Comparison of ENCODE assay signal across 8 cellular contexts in the genomic region with DNA sequence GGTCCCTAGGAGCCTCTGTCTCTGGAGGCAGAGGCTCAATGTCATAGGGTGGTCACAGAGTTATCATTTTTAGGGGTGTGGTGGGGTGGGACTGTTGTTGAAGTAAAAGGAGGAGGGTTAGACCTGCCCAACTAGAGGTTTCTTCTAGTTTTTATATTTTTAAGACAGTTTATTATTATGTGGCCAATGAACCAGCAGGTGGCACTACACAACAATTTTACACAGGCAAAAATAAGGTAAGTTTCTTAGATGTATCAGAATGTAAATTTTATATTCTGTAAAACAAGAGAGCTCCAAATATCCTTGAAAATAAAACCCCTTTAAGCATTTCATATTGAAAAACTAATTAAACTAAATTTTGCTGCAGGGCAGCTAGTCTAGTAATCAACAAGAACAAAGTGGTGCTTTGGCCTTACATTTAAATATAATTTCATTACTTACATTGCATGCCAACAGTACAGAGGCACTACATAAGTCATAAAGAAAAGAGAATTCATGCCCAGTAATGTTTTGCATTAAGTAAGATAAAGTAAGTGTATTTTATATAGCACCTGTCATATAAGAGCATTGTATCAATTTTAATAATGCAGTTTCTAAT. TPM values are rescaled to one million over a fixed set of nuclear protein-coding genes. Genes with fewer than 3 reads are reported as not detected.
DNase-seq lines count a peak whose midpoint lies in the region; ATAC-seq, FAIRE-seq and TF ChIP-seq lines count a peak whose summit lies in the region.

No MANE protein-coding gene starts in this region.

- no peaks in the 10 kb centered on the region for H3K79me2 ChIP-seq in K562 (ENCODE audit: control insufficient read depth, insufficient read depth, low read length)

- peak; percentile 64 to 79 for TF ChIP-seq RAD21 in K562 (CRISPR knock-in tag; conservative IDR thresholded peaks at IDR 0.05 in 1 of 2, IDR thresholded peaks at IDR 0.05 in 1 of 2)

- POLR2A ChIA-PET in K562 (lab: Yijun Ruan, JAX): no interaction called here

- H3K27me3 ChIP-seq in K562 (ENCODE audit: control insufficient read depth in 2 of 2, insufficient read depth in 2 of 2, low read length in 2 of 2) (peaks cover 0 to 4% of the 10 kb centered on the region in 2 experiments; a peak in 1 of 5 replicates), transverse colon (no peaks in the 10 kb centered on the region)

- no peaks in the 10 kb centered on the region for H3K9me3 ChIP-seq in K562 (replicated peaks; ENCODE audit: control insufficient read depth, insufficient read depth, low read depth, low read length)
- H3K9me3 ChIP-seq in transverse colon: no peaks in the 10 kb centered on the region

- no peaks in the 10 kb centered on the region for H3K9me1 ChIP-seq in K562 (ENCODE audit: control insufficient read depth, insufficient read depth, low read length)

- no peaks in the 10 kb centered on the region for H3K36me3 ChIP-seq in K562 (ENCODE audit: control insufficient read depth, insufficient read depth, low read length)
- peaks cover 0 to 4% (median 0%) of the 10 kb centered on the region in 4 donors for H3K36me3 ChIP-seq in transverse colon

- intact Hi-C loops in K562 (cut with micrococcal nuclease): loop anchor here (1.0 kb wide), 1 partner anchor 1288 kb away; no protein-coding TSS in a partner anchor
- intact Hi-C loops in transverse colon (cut with DNase I; ENCODE audit: low total_unique reads): no loop called here

- TF ChIP-seq EP300 in K562 (IDR thresholded peaks at IDR 0.05; ENCODE audit: low read length) (no peak), transverse colon (IDR thresholded peaks at IDR 0.05; ENCODE audit: low read depth) (no peak)

- ATAC-seq in GM18907 (IDR thresholded peaks at IDR 0.05; ENCODE audit: unreplicated experiment): peak; percentile 53
- ATAC-seq in K562: peak; percentile 44; the same call in 2 of the 3 replicates

- H3K4me1 ChIP-seq in K562 (replicated peaks in 1 of 2; ENCODE audit: control insufficient read depth in 2 of 2, insufficient read depth in 2 of 2, low read length in 2 of 2) (no peaks in the 10 kb centered on the region; a peak in 1 of 5 replicates), transverse colon (no peaks in the 10 kb centered on the region)

- no peak overlapping the region for H3K4me2 ChIP-seq in K562 (ENCODE audit: insufficient read depth, low read length)

- H3K4me3 ChIP-seq in K562 (no peak overlapping the region), transverse colon (no peak overlapping the region)

- no peaks in the 10 kb centered on the region for H4K20me1 ChIP-seq in K562 (replicated peaks; ENCODE audit: control insufficient read depth, insufficient read depth, low read length)

- TF ChIP-seq CTCF in K562 (IDR thresholded peaks at IDR 0.05 in 2 of 3, conservative IDR thresholded peaks at IDR 0.05 in 1 of 3; ENCODE audit: insufficient read depth in 2 of 3, low read depth in 1 of 3, low read length in 3 of 3) (peak; percentile 26 to 73 (median 42); a peak in 3 of 6 replicates), transverse colon (IDR thresholded peaks at IDR 0.05) (peak; percentile 47 to 66 (median 50))

- no peak for TF ChIP-seq POLR2A in K562 (conservative IDR thresholded peaks at IDR 0.05)
- no peak for TF ChIP-seq POLR2A in transverse colon (IDR thresholded peaks at IDR 0.05)

- BruUV-seq in K562 (replicated peaks; lab: Mats Ljungman, UMichigan): no TSS peak

- no peak overlapping the region for H2AFZ ChIP-seq in K562 (ENCODE audit: low read depth, low read length)

- no peak overlapping the region for H3K9ac ChIP-seq in K562 (ENCODE audit: insufficient read depth in 1 of 2, low read depth in 2 of 2, low read length in 2 of 2)

- in situ Hi-C loops in K562 (cut with MboI) (loop anchor here (10.0 kb wide), 1 partner anchor 1285 kb away; no protein-coding TSS in a partner anchor), transverse colon (cut with MboI; ENCODE audit: low pct_ligation_motif_present in 1 of 4, low pct_unique_long_range_greater_than_20kb in 1 of 4, low sequenced_read_pairs in 3 of 4) (no loop called here)

- peak; percentile 15 for DNase-seq in COLO829 (ENCODE audit: low spot score)
- peak; percentile 41 for DNase-seq in NCI-H2196 treated with DMSO at 0.1 percent for 48 hours (lab: John Stamatoyannopoulos, UW; ENCODE audit: unreplicated experiment)
- DNase-seq in K562 (ENCODE audit: extremely low read depth in 1 of 4, low spot score in 3 of 4): peak; percentile 23 to 49 (median 26)
- peak; percentile 70 for DNase-seq in left kidney (ENCODE audit: low read depth, low spot score)
- no peak for DNase-seq in transverse colon
- DNase-seq in KG1 (lab: John Stamatoyannopoulos, UW): no peak
- DNase-seq in activated CD8-positive, alpha-beta memory T cell treated with anti-CD3 and anti-CD28 coated beads for 24 hours: no peak

- no peak overlapping the region for H3K27ac ChIP-seq in K562 (ENCODE audit: extremely low read depth, low read depth, low read length)
- no peak overlapping the region for H3K27ac ChIP-seq in transverse colon

- CTCF ChIA-PET in K562 (lab: Yijun Ruan, JAX; ENCODE audit: low intra/inter-chr PET ratio): interaction anchor here (0.6 to 4.2 kb wide), 4 partner anchors 1287 to 1725 kb away, joined by 3 to 36 read pairs (median 6); no protein-coding TSS in a partner anchor

- peak; percentile 57 for FAIRE-seq in K562 (lab: Jason Lieb, UNC)

TF ChIP-seq in K562, 482 proteins besides CTCF, POLR2A, EP300 and RAD21 (continues in another document):
- TF ChIP-seq HOXB6 (CRISPR knock-in tag; IDR thresholded peaks at IDR 0.05; ENCODE audit: borderline replicate concordance): no peak
- no peak for TF ChIP-seq CAMTA2 (CRISPR knock-in tag; conservative IDR thresholded peaks at IDR 0.05)
- no peak for TF ChIP-seq DNMT1 (IDR thresholded peaks at IDR 0.05)
- TF ChIP-seq, protein P1, sequence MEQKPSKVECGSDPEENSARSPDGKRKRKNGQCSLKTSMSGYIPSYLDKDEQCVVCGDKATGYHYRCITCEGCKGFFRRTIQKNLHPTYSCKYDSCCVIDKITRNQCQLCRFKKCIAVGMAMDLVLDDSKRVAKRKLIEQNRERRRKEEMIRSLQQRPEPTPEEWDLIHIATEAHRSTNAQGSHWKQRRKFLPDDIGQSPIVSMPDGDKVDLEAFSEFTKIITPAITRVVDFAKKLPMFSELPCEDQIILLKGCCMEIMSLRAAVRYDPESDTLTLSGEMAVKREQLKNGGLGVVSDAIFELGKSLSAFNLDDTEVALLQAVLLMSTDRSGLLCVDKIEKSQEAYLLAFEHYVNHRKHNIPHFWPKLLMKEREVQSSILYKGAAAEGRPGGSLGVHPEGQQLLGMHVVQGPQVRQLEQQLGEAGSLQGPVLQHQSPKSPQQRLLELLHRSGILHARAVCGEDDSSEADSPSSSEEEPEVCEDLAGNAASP (IDR thresholded peaks at IDR 0.05): no peak
- TF ChIP-seq ZNF766 (CRISPR knock-in tag; conservative IDR thresholded peaks at IDR 0.05): peak; percentile 98
- TF ChIP-seq, protein P2, sequence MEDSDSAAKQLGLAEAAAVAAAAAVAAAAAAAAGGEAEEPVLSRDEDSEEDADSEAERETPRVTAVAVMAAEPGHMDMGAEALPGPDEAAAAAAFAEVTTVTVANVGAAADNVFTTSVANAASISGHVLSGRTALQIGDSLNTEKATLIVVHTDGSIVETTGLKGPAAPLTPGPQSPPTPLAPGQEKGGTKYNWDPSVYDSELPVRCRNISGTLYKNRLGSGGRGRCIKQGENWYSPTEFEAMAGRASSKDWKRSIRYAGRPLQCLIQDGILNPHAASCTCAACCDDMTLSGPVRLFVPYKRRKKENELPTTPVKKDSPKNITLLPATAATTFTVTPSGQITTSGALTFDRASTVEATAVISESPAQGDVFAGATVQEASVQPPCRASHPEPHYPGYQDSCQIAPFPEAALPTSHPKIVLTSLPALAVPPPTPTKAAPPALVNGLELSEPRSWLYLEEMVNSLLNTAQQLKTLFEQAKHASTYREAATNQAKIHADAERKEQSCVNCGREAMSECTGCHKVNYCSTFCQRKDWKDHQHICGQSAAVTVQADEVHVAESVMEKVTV (CRISPR knock-in tag; IDR thresholded peaks at IDR 0.05): 0 out of 2 replicates have a peak, but pooled peaks have one; percentile 22
- TF ChIP-seq SMC3 (conservative IDR thresholded peaks at IDR 0.05; ENCODE audit: insufficient read depth, low read depth, low read length): peak; percentile 54

RNA-seq across cellular contexts. Expression of a gene that starts 22.2 kb away (rescaled TPM):
- total RNA-seq in K562 (2011; cell fraction: chromatin; rRNA removed; ENCODE audit: low replicate concordance): not detected in 2 replicates
- total RNA-seq in K562 (2011; cell fraction: nucleolus; rRNA removed): not detected in 2 replicates
- not detected in 2 replicates for total RNA-seq in K562 (2011; cell fraction: nucleoplasm; rRNA removed)
- total RNA-seq in K562 (2014; rRNA removed): not detected in 2 replicates
- total RNA-seq in K562 (2014; rRNA removed; fragmentation: Illumina TruSeq; extraction: Trizol): not detected in 2 replicates
- total RNA-seq in K562 (2015; rRNA removed; fragmentation: Illumina TruSeq; extraction: Trizol): not detected in 2 replicates
- total RNA-seq in K562 (2021): not detected in 2 replicates
- not detected in 2 replicates for polyA plus RNA-seq in K562 (2011; rRNA removed)
- not detected in 2 replicates for polyA plus RNA-seq in K562 (2011; cell fraction: cytosol; rRNA removed)
- not detected in 2 replicates for polyA plus RNA-seq in K562 (2011; cell fraction: nucleus; rRNA removed)
- polyA plus RNA-seq in K562 (2012): 0.03 TPM in 1 of 2 replicates, not detected in the other
- not detected in 2 replicates for polyA plus RNA-seq in K562 (2014; fragmentation: Illumina TruSeq; extraction: Trizol)
- polyA plus RNA-seq in K562 (2014; fragmentation: Nextera tagmentation; extraction: Ambion mirVana): not detected
- not detected in 2 replicates for polyA plus RNA-seq in K562 (2014; rRNA removed)
- not detected in 2 replicates for polyA minus RNA-seq in K562 (2011; rRNA and poly(A)+ RNA removed)
- not detected in 2 replicates for polyA minus RNA-seq in K562 (2011; cell fraction: cytosol; rRNA and poly(A)+ RNA removed)
- not detected in 2 replicates for polyA minus RNA-seq in K562 (2011; cell fraction: nucleus; rRNA and poly(A)+ RNA removed)
- total RNA-seq in transverse colon: under 1 TPM in 1 of 4 donors, not detected in 3; 0.37 TPM

Comparison
In these comparisons a context has a peak if more than half of its experiments do, and no peak if none do; other contexts are left out.
1. DNase-seq: peak in COLO829 (single experiment), NCI-H2196 treated with DMSO at 0.1 percent for 48 hours (single experiment), K562 (4 of 4) and left kidney (single experiment); none in transverse colon (single experiment), KG1 (single experiment) and activated CD8-positive, alpha-beta memory T cell treated with anti-CD3 and anti-CD28 coated beads for 24 hours (single experiment).